8 cellular contexts compared by ENCODE assay signal in genomic region chr2:166180951-166181812, GRCh38. TPM values are rescaled to one million over a fixed set of nuclear protein-coding genes. Genes with fewer than 3 reads are reported as not detected.
DNase-seq lines count a peak whose midpoint lies in the region; ATAC-seq, FAIRE-seq and TF ChIP-seq lines count a peak whose summit lies in the region.

No MANE protein-coding gene starts in this region.

- no peak overlapping the region for H3K23ac ChIP-seq in H1 (ENCODE audit: insufficient read length)
- no peak overlapping the region for H3K23ac ChIP-seq in mesendoderm (ENCODE audit: low read length)

- H2AFZ ChIP-seq in H1 (ENCODE audit: low read length) = peak overlapping the region; percentile 60

- H3K9ac ChIP-seq in H1 (replicated peaks in 1 of 4; ENCODE audit: extremely low read depth in 1 of 4, low read depth in 3 of 4, low read length in 3 of 4) = no peak overlapping the region
- no peak overlapping the region for H3K9ac ChIP-seq in mesendoderm (ENCODE audit: low read length)

- TF ChIP-seq RAD21 in A549 (conservative IDR thresholded peaks at IDR 0.05 in 1 of 2, IDR thresholded peaks at IDR 0.05 in 1 of 2) = peak; percentile 48 to 57; a peak in 4 of 5 replicates
- peak; percentile 53 to 67 for TF ChIP-seq RAD21 in H1 (IDR thresholded peaks at IDR 0.05 in 1 of 2, conservative IDR thresholded peaks at IDR 0.05 in 1 of 2; ENCODE audit: low read depth in 2 of 2, low read length in 2 of 2)

- H3K79me2 ChIP-seq in H1 (ENCODE audit: control insufficient read depth in 1 of 2, insufficient read depth in 2 of 2, low read length in 2 of 2) (no peaks in the 10 kb centered on the region), mesendoderm (ENCODE audit: control insufficient read depth, insufficient read depth, low read length) (no peaks in the 10 kb centered on the region)

- H3K27ac Mint-ChIP-seq in HFFc6 = no peak overlapping the region

- no peaks in the 10 kb centered on the region for H3K23me2 ChIP-seq in H1 (ENCODE audit: low read depth, low read length)

- H3K4me2 ChIP-seq in A549 (peak overlapping the region; percentile 49; the same call in 2 of the 3 replicates), H1 (ENCODE audit: insufficient read depth in 1 of 2, low read depth in 2 of 2, low read length in 2 of 2) (no peak overlapping the region), mesendoderm (ENCODE audit: low read length) (no peak overlapping the region)

- no peaks in the 10 kb centered on the region for H3K36me3 ChIP-seq in RWPE2 (ENCODE audit: low read depth)
- no peaks in the 10 kb centered on the region for H3K36me3 ChIP-seq in H1 (ENCODE audit: control insufficient read depth in 2 of 4, insufficient read depth in 4 of 4, low read length in 3 of 4)
- no peaks in the 10 kb centered on the region for H3K36me3 ChIP-seq in mesendoderm (ENCODE audit: control insufficient read depth, insufficient read depth, low read length)

- H3K27ac ChIP-seq in A549 = no peak overlapping the region
- H3K27ac ChIP-seq in RWPE2 (ENCODE audit: poor library complexity, severe bottlenecking) = no peak overlapping the region
- H3K27ac ChIP-seq in H1 (ENCODE audit: low read depth, low read length) = no peak overlapping the region
- no peak overlapping the region for H3K27ac ChIP-seq in mesendoderm (ENCODE audit: low read depth, low read length)

- 0 out of 2 replicates have a peak overlapping the region, but pooled peaks have one; percentile 3 for H2BK12ac ChIP-seq in H1 (ENCODE audit: low read depth, low read length)

- no peaks in the 10 kb centered on the region for H3K4me1 ChIP-seq in A549
- H3K4me1 ChIP-seq in RWPE2 (ENCODE audit: insufficient read depth, poor library complexity, severe bottlenecking) = peaks cover 9% of the 10 kb centered on the region
- H3K4me1 ChIP-seq in H1 (replicated peaks in 1 of 4; ENCODE audit: control insufficient read depth in 3 of 4, insufficient read depth in 4 of 4, low read length in 3 of 4) = peaks cover 0 to 4% (median 0%) of the 10 kb centered on the region in 4 experiments; a peak in 2 of 7 replicates
- H3K4me1 ChIP-seq in mesendoderm (ENCODE audit: control insufficient read depth, low read depth, low read length) = no peaks in the 10 kb centered on the region

- no peak overlapping the region for H2BK120ac ChIP-seq in H1 (replicated peaks; ENCODE audit: low read depth, low read length)
- no peak overlapping the region for H2BK120ac ChIP-seq in mesendoderm (ENCODE audit: low read depth, low read length)

- no peak overlapping the region for H2AK5ac ChIP-seq in H1 (ENCODE audit: low read depth, low read length)
- H2AK5ac ChIP-seq in mesendoderm (ENCODE audit: low read length) = no peak overlapping the region

- H3K9me3 ChIP-seq in A549 = no peaks in the 10 kb centered on the region
- no peaks in the 10 kb centered on the region for H3K9me3 ChIP-seq in RWPE2 (ENCODE audit: severe bottlenecking)
- no peaks in the 10 kb centered on the region for H3K9me3 ChIP-seq in H1 (ENCODE audit: insufficient read depth in 2 of 2, low read depth in 1 of 2, low read length in 1 of 2)

- no peaks in the 10 kb centered on the region for H4K20me1 ChIP-seq in H1 (replicated peaks in 1 of 2; ENCODE audit: control insufficient read depth in 1 of 2, insufficient read depth in 2 of 2, low read length in 2 of 2)

- no peak overlapping the region for H3K14ac ChIP-seq in H1 (ENCODE audit: insufficient read length)

- H3K18ac ChIP-seq in H1 (ENCODE audit: extremely low read depth, low read length) (no peak overlapping the region), mesendoderm (ENCODE audit: low read length) (no peak overlapping the region)

- H2BK5ac ChIP-seq in H1 (ENCODE audit: low read depth, low read length) (no peak overlapping the region), mesendoderm (ENCODE audit: low read length) (no peak overlapping the region)

- no peaks in the 10 kb centered on the region; the same call in 1 of the 2 replicates for H3K27me3 Mint-ChIP-seq in HFFc6 (ENCODE audit: insufficient read depth)

- H4K5ac ChIP-seq in H1 (ENCODE audit: insufficient read length, low read depth, low read length) = no peak overlapping the region
- H4K5ac ChIP-seq in mesendoderm (ENCODE audit: low read length) = no peak overlapping the region

- H3K4me3 ChIP-seq in A549 (no peak overlapping the region), GM12875 (ENCODE audit: low read depth, low read length) (no peak overlapping the region), LNCaP clone FGC (ENCODE audit: low read depth, low read length) (no peak overlapping the region), RWPE2 (ENCODE audit: severe bottlenecking) (no peak overlapping the region), H1 (ENCODE audit: extremely low read depth in 1 of 4, insufficient read depth in 2 of 4, low read depth in 3 of 4, low read length in 4 of 4) (no peak overlapping the region), mesendoderm (ENCODE audit: low read length) (no peak overlapping the region), lower leg skin (ENCODE audit: low read depth, poor library complexity, severe bottlenecking) (no peak overlapping the region)

- peak; percentile 82 to 95 for ATAC-seq in A549
- ATAC-seq in RWPE2 (ENCODE audit: low read depth) = peak; percentile 12; the same call in 1 of the 3 replicates

- no peak overlapping the region for H4K91ac ChIP-seq in H1 (replicated peaks; ENCODE audit: insufficient read length, low read length)

- CTCF ChIA-PET in A549 (lab: Yijun Ruan, JAX) = interaction anchor here (0.7 to 2.9 kb wide), 15 partner anchors 8 to 340 kb away, joined by 3 to 18 read pairs (median 3); no protein-coding TSS in a partner anchor
- CTCF ChIA-PET in H1 (lab: Charles Lee; ENCODE audit: partially characterized antibody) = interaction anchor here (0.7 to 2.9 kb wide), 48 partner anchors 9 to 1033 kb away, joined by 3 to 14 read pairs (median 4); partner anchors contain the start of genes GALNT3 and SCN1A

- no peak for TF ChIP-seq POLR2A in A549 (IDR thresholded peaks at IDR 0.05; ENCODE audit: low read length)
- TF ChIP-seq POLR2A in H1 (IDR thresholded peaks at IDR 0.05; ENCODE audit: control extremely low read depth in 1 of 2, low read depth in 2 of 2, low read length in 2 of 2) = no peak
- TF ChIP-seq POLR2A in lower leg skin (IDR thresholded peaks at IDR 0.05) = no peak

- intact Hi-C loops in lower leg skin (cut with DNase I; ENCODE audit: low total_unique reads) = no loop called here

- no peaks in the 10 kb centered on the region for H3K79me1 ChIP-seq in H1 (ENCODE audit: low read depth, low read length)
- no peaks in the 10 kb centered on the region for H3K79me1 ChIP-seq in mesendoderm (ENCODE audit: low read length)

- FAIRE-seq in A549 (lab: Jason Lieb, UNC) (no peak), H1 (lab: Jason Lieb, UNC) (no peak)

- no peaks in the 10 kb centered on the region for H3K27me3 ChIP-seq in RWPE2 (ENCODE audit: insufficient read depth, poor library complexity, severe bottlenecking)
- no peaks in the 10 kb centered on the region for H3K27me3 ChIP-seq in H1 (replicated peaks in 1 of 4; ENCODE audit: control insufficient read depth in 3 of 4, extremely low read depth in 1 of 4, insufficient read depth in 3 of 4, low read length in 3 of 4)
- H3K27me3 ChIP-seq in mesendoderm (ENCODE audit: insufficient read depth, low read length, poor library complexity) = no peaks in the 10 kb centered on the region

- no peaks in the 10 kb centered on the region for H3K9me3 Mint-ChIP-seq in HFFc6

- H3K56ac ChIP-seq in H1 (replicated peaks; ENCODE audit: insufficient read length, low read depth, low read length) (no peak overlapping the region), mesendoderm (ENCODE audit: low read length) (no peak overlapping the region)

- no peak overlapping the region for H3K4ac ChIP-seq in H1 (replicated peaks; ENCODE audit: insufficient read length, low read depth, low read length)
- no peak overlapping the region for H3K4ac ChIP-seq in mesendoderm (ENCODE audit: low read depth, low read length)

- WGBS in A549 (ENCODE audit: missing lambda C conversion rate) = 26% methylated on average over 18 of the region's 24 CpGs
- WGBS in H1 (ENCODE audit: extremely low coverage in 1 of 2, insufficient coverage in 1 of 2, insufficient read length in 1 of 2, insufficient replicate concordance in 2 of 2, low coverage in 1 of 2, low lambda C conversion rate in 2 of 2, missing lambda C conversion rate in 1 of 2), 2 experiments = 64% methylated on average over 24 of the region's 24 CpGs; no CpG with 5 or more reads in 1 of the 2 experiments
- no CpG with 5 or more reads among the region's 24 CpGs for WGBS in mesendoderm (ENCODE audit: extremely low coverage, insufficient coverage, low lambda C conversion rate)
- 46 to 68% methylated on average over 19 to 24 of the region's 24 CpGs for WGBS in lower leg skin, 2 donors

- DNase-seq in A549 (ENCODE audit: low read depth in 1 of 2, low spot score in 1 of 2) (peak; percentile 10 to 45), HFFc6 (peak; percentile 49), LNCaP clone FGC (ENCODE audit: low read depth) (no peak), RWPE2 (ENCODE audit: low spot score) (no peak), H1 (ENCODE audit: low read depth in 1 of 2, low spot score in 2 of 2) (peak in 1 of 2 experiments; percentile 81), mesendoderm (peak; percentile 57), lower leg skin (ENCODE audit: low spot score in 2 of 2) (no peak)

- TF ChIP-seq CTCF in A549 (IDR thresholded peaks at IDR 0.05) = peak; percentile 57
- TF ChIP-seq CTCF in GM12875 (IDR thresholded peaks at IDR 0.05; ENCODE audit: borderline replicate concordance, insufficient read depth, low read depth, low read length) = peak; percentile 56; the same call in 1 of the 2 replicates
- peak; percentile 79 for TF ChIP-seq CTCF in HFFc6 (IDR thresholded peaks at IDR 0.05)
- peak; percentile 64 for TF ChIP-seq CTCF in LNCaP clone FGC (IDR thresholded peaks at IDR 0.05; ENCODE audit: control insufficient read depth, extremely low read depth, insufficient read depth)
- TF ChIP-seq CTCF in RWPE2 (IDR thresholded peaks at IDR 0.05; ENCODE audit: poor library complexity, severe bottlenecking) = peak; percentile 72
- TF ChIP-seq CTCF in H1 (IDR thresholded peaks at IDR 0.05; ENCODE audit: control extremely low read depth in 1 of 3, insufficient read depth in 1 of 3, low read depth in 1 of 3, low read length in 3 of 3) = peak in 2 of 3 experiments; percentile 50 to 54; a peak in 3 of 4 replicates
- no peak for TF ChIP-seq CTCF in lower leg skin (IDR thresholded peaks at IDR 0.05)

- peak overlapping the region; percentile 41; the same call in 1 of the 2 replicates for H4K8ac ChIP-seq in H1 (ENCODE audit: extremely low read depth, insufficient read depth, low read length)
- H4K8ac ChIP-seq in mesendoderm (ENCODE audit: low read depth, low read length) = no peak overlapping the region

- H3K36me3 Mint-ChIP-seq in HFFc6 (ENCODE audit: low read depth) = no peaks in the 10 kb centered on the region

- peaks cover 22% of the 10 kb centered on the region for H3K4me1 Mint-ChIP-seq in HFFc6 (ENCODE audit: low read depth)

- H3K4me3 Mint-ChIP-seq in HFFc6 = no peak overlapping the region

- no peak for TF ChIP-seq EP300 in A549 (IDR thresholded peaks at IDR 0.05)
- TF ChIP-seq EP300 in H1 (IDR thresholded peaks at IDR 0.05; ENCODE audit: borderline replicate concordance in 1 of 2, low read depth in 2 of 2, low read length in 2 of 2) = no peak

- no peak overlapping the region for H2BK20ac ChIP-seq in H1 (ENCODE audit: low read length)

- no peak overlapping the region for H2BK15ac ChIP-seq in H1 (ENCODE audit: low read length)
- H2BK15ac ChIP-seq in mesendoderm (replicated peaks; ENCODE audit: low read depth) = no peak overlapping the region

- POLR2A ChIA-PET in A549 (lab: Yijun Ruan, JAX) (no interaction called here), H1 (lab: Charles Lee; ENCODE audit: partially characterized antibody) (interaction anchor here (0.7 kb wide), 1 partner anchor 148 kb away, joined by 3 read pairs; no protein-coding TSS in a partner anchor)

RNA-seq across cellular contexts. Expression of gene SCN1A, which starts 53.4 kb away (rescaled TPM):
- polyA plus RNA-seq in A549 (2011; rRNA removed) = not detected in 2 replicates
- polyA plus RNA-seq in A549 (2012; cell fraction: cytosol; rRNA removed) = not detected in 2 replicates
- not detected in 2 replicates for polyA plus RNA-seq in A549 (2012; cell fraction: nucleus; rRNA removed)
- polyA plus RNA-seq in A549 (2017; fragmentation: RNase III; extraction: RNeasy Plus Mini Kit Qiagen cat#74134 plus additional on column Dnase treatment) = not detected in 3 replicates
- not detected in 2 replicates for polyA minus RNA-seq in A549 (2011; rRNA and poly(A)+ RNA removed)
- not detected for total RNA-seq in HFFc6 (2021; fragmentation: NEBNext Ultra II Directional; extraction: Animal tissue kit (Norgen Biotek cat#: 25700))
- 1.3 and 1.9 TPM in 2 replicates for total RNA-seq in H1 (2021; fragmentation: NEBNext Ultra II Directional; extraction: Animal tissue kit (Norgen Biotek cat#: 25700))
- polyA plus RNA-seq in H1 (2011; rRNA removed) = 0.16 and 0.18 TPM in 2 replicates
- 0.47 TPM for polyA plus RNA-seq in H1 (2011; cell fraction: cytosol; rRNA removed)
- 0.48 TPM for polyA plus RNA-seq in H1 (2011; cell fraction: nucleus; rRNA removed)
- polyA plus RNA-seq in H1 (2012, experiment 1 of 2) = 0.10 to 0.54 TPM (median 0.25 TPM) in 4 replicates
- 0.03 TPM for polyA plus RNA-seq in H1 (2012, experiment 2 of 2)
- 1.1 TPM for polyA plus RNA-seq in H1 (2013, experiment 1 of 2)
- 1.2 TPM for polyA plus RNA-seq in H1 (2013, experiment 2 of 2)
- polyA minus RNA-seq in H1 (2011; rRNA and poly(A)+ RNA removed) = 1.6 and 1.8 TPM in 2 replicates
- 1.2 TPM for polyA minus RNA-seq in H1 (2011; cell fraction: cytosol; rRNA and poly(A)+ RNA removed)
- 3.1 TPM for polyA minus RNA-seq in H1 (2011; cell fraction: nucleus; rRNA and poly(A)+ RNA removed)
- 0.27 TPM for polyA plus RNA-seq in mesendoderm (2013, experiment 1 of 2)
- polyA plus RNA-seq in mesendoderm (2013, experiment 2 of 2) = 0.32 TPM
- total RNA-seq in lower leg skin = under 1 TPM in 1 of 4 donors, not detected in 3; 0.04 TPM

Comparison
In these comparisons a context has a peak if more than half of its experiments do, and no peak if none do; other contexts are left out.
1. DNase-seq: peak in A549 (2 of 2), HFFc6 (single experiment) and mesendoderm (single experiment); none in LNCaP clone FGC (single experiment), RWPE2 (single experiment) and lower leg skin (0 of 2).
2. CTCF ChIP-seq: peak in A549 (single experiment), GM12875 (single experiment), HFFc6 (single experiment), LNCaP clone FGC (single experiment), RWPE2 (single experiment) and H1 (2 of 3); none in lower leg skin (0 of 3).
3. Of the 18 proteins assayed by ChIP-seq in both H1 and A549: peak only in H1: none; only in A549: none; in both: CTCF and RAD21; in neither: 16.